Comparison of ENCODE assay signal across 1 cellular context in the genomic region with DNA sequence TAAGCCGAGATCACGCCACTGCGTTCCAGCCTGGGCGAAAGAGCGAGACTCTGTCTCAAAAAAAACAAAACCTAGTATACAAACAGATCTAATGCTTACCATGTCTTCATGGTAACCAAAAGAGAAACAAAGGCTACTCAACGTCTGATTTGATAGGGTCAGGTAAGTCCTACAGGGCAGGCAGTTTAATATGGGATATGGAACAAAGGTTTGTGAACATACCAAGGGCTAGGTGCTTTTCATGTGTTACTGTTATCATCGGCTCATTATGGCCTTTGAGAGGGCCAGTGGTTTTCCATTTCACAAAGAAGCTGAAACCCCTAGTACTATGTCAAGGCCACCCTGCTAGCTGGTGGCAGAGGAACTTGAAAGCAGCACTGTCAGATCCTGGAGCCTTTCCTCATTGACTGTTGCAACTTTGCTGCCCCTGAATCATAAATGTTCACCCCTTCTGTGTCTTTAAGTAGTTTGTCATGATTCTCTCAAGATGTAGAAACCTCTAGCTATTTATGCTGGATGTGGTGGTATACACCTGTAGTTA.
TF ChIP-seq lines count a peak whose summit lies in the region.

No MANE protein-coding gene starts in this region.

TF ChIP-seq in SK-N-SH treated with all-trans-retinoic acid at 6 μM for 48 hours, 23 proteins besides CTCF, POLR2A, EP300 and RAD21:
- TF ChIP-seq, protein P1, sequence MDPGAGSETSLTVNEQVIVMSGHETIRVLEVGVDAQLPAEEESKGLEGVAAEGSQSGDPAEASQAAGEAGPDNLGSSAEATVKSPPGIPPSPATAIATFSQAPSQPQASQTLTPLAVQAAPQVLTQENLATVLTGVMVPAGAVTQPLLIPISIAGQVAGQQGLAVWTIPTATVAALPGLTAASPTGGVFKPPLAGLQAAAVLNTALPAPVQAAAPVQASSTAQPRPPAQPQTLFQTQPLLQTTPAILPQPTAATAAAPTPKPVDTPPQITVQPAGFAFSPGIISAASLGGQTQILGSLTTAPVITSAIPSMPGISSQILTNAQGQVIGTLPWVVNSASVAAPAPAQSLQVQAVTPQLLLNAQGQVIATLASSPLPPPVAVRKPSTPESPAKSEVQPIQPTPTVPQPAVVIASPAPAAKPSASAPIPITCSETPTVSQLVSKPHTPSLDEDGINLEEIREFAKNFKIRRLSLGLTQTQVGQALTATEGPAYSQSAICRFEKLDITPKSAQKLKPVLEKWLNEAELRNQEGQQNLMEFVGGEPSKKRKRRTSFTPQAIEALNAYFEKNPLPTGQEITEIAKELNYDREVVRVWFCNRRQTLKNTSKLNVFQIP (CRISPR knock-in tag; IDR thresholded peaks at IDR 0.05; ENCODE audit: borderline replicate concordance, low read depth): no peak
- TF ChIP-seq ZNF70 (CRISPR knock-in tag; IDR thresholded peaks at IDR 0.05): no peak
